In genomic region chr3:73804204-73804603, GRCh38 we compare ENCODE assay signal across 13 cellular contexts.
DNase-seq lines count a peak whose midpoint lies in the region; ATAC-seq and TF ChIP-seq lines count a peak whose summit lies in the region.
"Had no signal": no experiment of that assay in that cellular context is flagged by ENCODE, and none has a peak within 500 bp of the region (broad histone marks: within the 10 kb centered on the region; RNA-seq: fewer than 3 reads in every experiment).

No MANE protein-coding gene starts in this region.

- TF ChIP-seq POLR2A in stomach (IDR thresholded peaks at IDR 0.05): no peak

- no peak for TF ChIP-seq EP300 in stomach (IDR thresholded peaks at IDR 0.05)

- intact Hi-C loops in ascending aorta (cut with DNase I) (loop anchor here (2.0 kb wide), 1 partner anchor 17 kb away; no protein-coding TSS in a partner anchor), stomach (cut with DNase I; ENCODE audit: low total_unique reads) (no loop called here)
- intact Hi-C loops in CD8-positive, alpha-beta T cell (cut with DNase I, micrococcal nuclease): no loop called here

- no peaks in the 10 kb centered on the region for H3K36me3 Mint-ChIP-seq in CD8-positive, alpha-beta T cell
- H3K36me3 Mint-ChIP-seq in glutamatergic neuron (ENCODE audit: unreplicated experiment): no peaks in the 10 kb centered on the region

- H3K27me3 ChIP-seq in ascending aorta (no peaks in the 10 kb centered on the region), stomach (no peaks in the 10 kb centered on the region)
- no peaks in the 10 kb centered on the region for H3K27me3 ChIP-seq in CD8-positive, alpha-beta T cell (ENCODE audit: insufficient read depth, low read length)
- H3K27me3 ChIP-seq: BE2C had no signal

- H3K36me3 ChIP-seq in ascending aorta: no peaks in the 10 kb centered on the region
- no peaks in the 10 kb centered on the region for H3K36me3 ChIP-seq in stomach
- H3K36me3 ChIP-seq in CD8-positive, alpha-beta T cell (ENCODE audit: insufficient read depth, low read length): no peaks in the 10 kb centered on the region
- H3K36me3 ChIP-seq: BE2C had no signal

- H3K4me3 Mint-ChIP-seq in CD8-positive, alpha-beta T cell: no peak overlapping the region
- no peak overlapping the region for H3K4me3 Mint-ChIP-seq in glutamatergic neuron (ENCODE audit: unreplicated experiment)

- no peaks in the 10 kb centered on the region for H3K4me1 Mint-ChIP-seq in CD8-positive, alpha-beta T cell (ENCODE audit: low read depth)
- H3K4me1 Mint-ChIP-seq in glutamatergic neuron (ENCODE audit: low read depth, unreplicated experiment): no peaks in the 10 kb centered on the region

- no peaks in the 10 kb centered on the region for H3K27me3 Mint-ChIP-seq in CD8-positive, alpha-beta T cell (ENCODE audit: low read depth)
- no peaks in the 10 kb centered on the region for H3K27me3 Mint-ChIP-seq in glutamatergic neuron (ENCODE audit: unreplicated experiment)

- no peak for ATAC-seq in CD8-positive, alpha-beta T cell
- ATAC-seq in left lobe of liver: no peak
- ATAC-seq: HCT116 had no signal

- H3K27ac ChIP-seq in C4-2B (peak overlapping the region; percentile 66; the same call in 1 of the 2 replicates), ascending aorta (peak overlapping the region; percentile 83 to 89), stomach (peak overlapping the region in 1 of 5 donors; percentile 69)
- H3K27ac ChIP-seq in CD8-positive, alpha-beta T cell (ENCODE audit: low read depth, low read length): no peak overlapping the region
- H3K27ac ChIP-seq: HL-60 had no signal

- TF ChIP-seq CTCF in C4-2B (conservative IDR thresholded peaks at IDR 0.05) (no peak), ascending aorta (IDR thresholded peaks at IDR 0.05) (no peak), stomach (IDR thresholded peaks at IDR 0.05) (no peak), glutamatergic neuron (IDR thresholded peaks at IDR 0.05; ENCODE audit: partially characterized antibody, unreplicated experiment) (no peak)
- TF ChIP-seq CTCF in CD8-positive, alpha-beta T cell (IDR thresholded peaks at IDR 0.05): no peak

- POLR2A ChIA-PET in CD8-positive, alpha-beta T cell (lab: Charles Lee): no interaction called here

- CTCF ChIA-PET in CD8-positive, alpha-beta T cell (lab: Charles Lee): no interaction called here

- peaks cover 0 to 23% of the 10 kb centered on the region in 2 donors for H3K4me1 ChIP-seq in ascending aorta
- H3K4me1 ChIP-seq in stomach: peaks cover 0 to 3% (median 0%) of the 10 kb centered on the region in 4 donors
- no peaks in the 10 kb centered on the region for H3K4me1 ChIP-seq in CD8-positive, alpha-beta T cell (ENCODE audit: insufficient read depth, low read length)
- H3K4me1 ChIP-seq: BE2C had no signal

- H3K27ac Mint-ChIP-seq in CD8-positive, alpha-beta T cell: no peak overlapping the region
- no peak overlapping the region for H3K27ac Mint-ChIP-seq in glutamatergic neuron (ENCODE audit: unreplicated experiment)

- no peaks in the 10 kb centered on the region for H3K9me3 ChIP-seq in ascending aorta
- no peaks in the 10 kb centered on the region for H3K9me3 ChIP-seq in stomach
- H3K9me3 ChIP-seq in CD8-positive, alpha-beta T cell (ENCODE audit: low read length): no peaks in the 10 kb centered on the region
- H3K9me3 ChIP-seq: BE2C had no signal

- no peaks in the 10 kb centered on the region for H3K9me3 Mint-ChIP-seq in CD8-positive, alpha-beta T cell
- H3K9me3 Mint-ChIP-seq in glutamatergic neuron (ENCODE audit: unreplicated experiment): peaks cover 4% of the 10 kb centered on the region

- 65 to 92% (median 86%) methylated on average over 6 of the region's 6 CpGs for WGBS in stomach, 5 donors

- H3K4me3 ChIP-seq in ascending aorta (no peak overlapping the region), stomach (no peak overlapping the region)
- H3K4me3 ChIP-seq in CD8-positive, alpha-beta T cell (ENCODE audit: low read depth, low read length): no peak overlapping the region

- DNase-seq in NCI-H524 treated with DMSO at 0.1 percent for 48 hours (lab: John Stamatoyannopoulos, UW) (peak; percentile 16), ascending aorta (ENCODE audit: low spot score in 2 of 2) (no peak), stomach (peak; percentile 27), glutamatergic neuron (no peak), left lobe of liver (ENCODE audit: low spot score) (no peak)
- DNase-seq in CD8-positive, alpha-beta T cell: no peak
- DNase-seq: ACHN, BE2C, DMS53, GF-D8 had no signal

Comparison
In these comparisons a context has a peak if more than half of its experiments do, and no peak if none do; other contexts are left out.
1. DNase-seq: peak in NCI-H524 treated with DMSO at 0.1 percent for 48 hours (single experiment) and stomach (single experiment); none in ascending aorta (0 of 2), CD8-positive, alpha-beta T cell (0 of 7), glutamatergic neuron (single experiment) and left lobe of liver (single experiment).